In the genomic region with DNA sequence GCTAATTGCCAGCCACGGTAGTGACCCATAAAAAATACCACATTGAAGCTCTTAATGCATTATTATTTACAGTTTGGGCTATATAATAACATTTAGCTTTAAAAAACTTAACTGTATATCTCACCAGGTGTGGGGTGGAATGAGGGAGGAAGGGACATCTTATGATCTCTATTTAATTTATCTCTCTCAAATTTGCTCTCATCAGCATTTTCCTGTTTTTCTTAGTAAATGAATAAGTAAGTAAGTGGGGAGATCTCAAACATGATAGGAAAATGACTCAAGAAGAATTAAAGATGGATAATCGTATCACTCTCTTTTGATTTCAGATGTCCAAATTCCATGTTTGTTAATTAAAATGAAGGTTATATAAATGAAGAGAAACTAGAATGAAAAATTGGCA, we compare ENCODE assay signal across 8 cellular contexts.
"Had no signal": no experiment of that assay in that cellular context is flagged by ENCODE, and none has a peak within 500 bp of the region (broad histone marks: within the 10 kb centered on the region; RNA-seq: fewer than 3 reads in every experiment).

No MANE protein-coding gene starts in this region.

- DNase-seq: GDM1, GF-D8 had no signal

- FAIRE-seq: G401.6, GM12878, GM12891, GM12892, GM18507, GM19239 had no signal

- ATAC-seq: GM12878 had no signal

- H3K4me3 ChIP-seq: GM12878 had no signal
